ENCODE assay signal across 8 cellular contexts in genomic region chrX:107678957-107679740, GRCh38. TPM values are rescaled to one million over a fixed set of nuclear protein-coding genes. Genes with fewer than 3 reads are reported as not detected.
DNase-seq lines count a peak whose midpoint lies in the region; ATAC-seq and TF ChIP-seq lines count a peak whose summit lies in the region.

No MANE protein-coding gene starts in this region.

- peaks cover 78% of the 10 kb centered on the region for H3K4me1 Mint-ChIP-seq in CD4-positive, alpha-beta T cell (ENCODE audit: low read depth)
- H3K4me1 Mint-ChIP-seq in IgD-negative memory B cell (peaks cover 28 to 44% (median 30%) of the 10 kb centered on the region in 3 donors), mesothelial cell of epicardium (peaks cover 26% of the 10 kb centered on the region)

- H3K27ac ChIP-seq in CD4-positive, alpha-beta T cell (ENCODE audit: low read depth, low read length): peak overlapping the region; percentile 51

- CTCF ChIA-PET in CD4-positive, alpha-beta T cell (lab: Charles Lee): interaction anchor here (8.0 kb wide), 1 partner anchor 36 kb away, joined by 261 read pairs; no protein-coding TSS in a partner anchor

- peak; percentile 55 to 78 (median 66) for DNase-seq in CD4-positive, alpha-beta T cell
- peak; percentile 62 to 74 for DNase-seq in activated CD4-positive, alpha-beta T cell treated with anti-CD3 and anti-CD28 coated beads, Interleukin-2, amount 50 U/mL, for 48 hours
- DNase-seq in stimulated activated CD4-positive, alpha-beta T cell treated with anti-CD3 and anti-CD28 coated beads, Interleukin-12 subunit alpha, Interleukin-12 subunit beta, amount 100 ng/mL, for 4 hours: peak; percentile 33
- DNase-seq in mesenteric fat pad (ENCODE audit: low spot score): no peak
- no peak for DNase-seq in mesothelial cell of epicardium (ENCODE audit: low spot score in 2 of 2, unreplicated experiment in 2 of 2)

- H3K36me3 Mint-ChIP-seq in CD4-positive, alpha-beta T cell (ENCODE audit: low read depth): no peaks in the 10 kb centered on the region
- H3K36me3 Mint-ChIP-seq in IgD-negative memory B cell (no peaks in the 10 kb centered on the region), mesothelial cell of epicardium (no peaks in the 10 kb centered on the region)

- ATAC-seq in CD4-positive, alpha-beta T cell (ENCODE audit: poor library complexity): peak; percentile 62
- ATAC-seq in esophagus mucosa (peak; percentile 30), GM21825 (IDR thresholded peaks at IDR 0.05; ENCODE audit: unreplicated experiment) (no peak)

- peak overlapping the region; percentile 86 for H3K4me3 Mint-ChIP-seq in CD4-positive, alpha-beta T cell
- H3K4me3 Mint-ChIP-seq in IgD-negative memory B cell (peak overlapping the region in 2 of 4 donors; percentile 27 to 65), mesothelial cell of epicardium (no peak overlapping the region)

- H3K27me3 ChIP-seq in CD4-positive, alpha-beta T cell (ENCODE audit: control insufficient read depth, insufficient read depth, low read length): no peaks in the 10 kb centered on the region

- H3K9me3 ChIP-seq in CD4-positive, alpha-beta T cell (ENCODE audit: control insufficient read depth, low read length): no peaks in the 10 kb centered on the region

- POLR2A ChIA-PET in CD4-positive, alpha-beta T cell (lab: Charles Lee): interaction anchor here (1.1 to 18.0 kb wide), 5 partner anchors 34 to 95 kb away, joined by 4 to 754 read pairs (median 8); partner anchors contain the start of gene PRPS1

- no peaks in the 10 kb centered on the region for H3K27me3 Mint-ChIP-seq in CD4-positive, alpha-beta T cell
- H3K27me3 Mint-ChIP-seq in IgD-negative memory B cell: peaks cover 3% of the 10 kb centered on the region
- H3K27me3 Mint-ChIP-seq in mesothelial cell of epicardium (ENCODE audit: low read depth): peaks cover 3% of the 10 kb centered on the region

- TF ChIP-seq CTCF in CD4-positive, alpha-beta T cell (IDR thresholded peaks at IDR 0.05): no peak
- no peak for TF ChIP-seq CTCF in mesothelial cell of epicardium (IDR thresholded peaks at IDR 0.05; ENCODE audit: unreplicated experiment)

- intact Hi-C loops in CD4-positive, alpha-beta T cell (cut with DNase I, micrococcal nuclease): loop anchor here in 1 of 2 experiments (1.0 kb wide), 1 partner anchor 32 kb away; no protein-coding TSS in a partner anchor

- H3K9me3 Mint-ChIP-seq in CD4-positive, alpha-beta T cell: no peaks in the 10 kb centered on the region
- H3K9me3 Mint-ChIP-seq in IgD-negative memory B cell (no peaks in the 10 kb centered on the region), mesothelial cell of epicardium (peaks cover 26% of the 10 kb centered on the region)

- H3K27ac Mint-ChIP-seq in CD4-positive, alpha-beta T cell: peak overlapping the region; percentile 99
- peak overlapping the region; percentile 72 to 98 (median 80) for H3K27ac Mint-ChIP-seq in IgD-negative memory B cell
- no peak overlapping the region for H3K27ac Mint-ChIP-seq in mesothelial cell of epicardium

RNA-seq across cellular contexts. Expression of gene PRPS1, which starts 50.8 kb away (rescaled TPM):
- total RNA-seq in CD4-positive, alpha-beta T cell: 10 to 100 TPM; 66.5 to 70.4 TPM
- 45.6 TPM for polyA plus RNA-seq in IgD-negative memory B cell
- total RNA-seq in esophagus mucosa (14.6 TPM), mesenteric fat pad (27.6 TPM), mesothelial cell of epicardium (28.3 to 32.1 TPM (median 30.0 TPM) in 3 replicates)

Comparison
In these comparisons a context has a peak if more than half of its experiments do, and no peak if none do; other contexts are left out.
1. DNase-seq: peak in CD4-positive, alpha-beta T cell (10 of 10), activated CD4-positive, alpha-beta T cell treated with anti-CD3 and anti-CD28 coated beads, Interleukin-2, amount 50 U/mL, for 48 hours (2 of 2) and stimulated activated CD4-positive, alpha-beta T cell treated with anti-CD3 and anti-CD28 coated beads, Interleukin-12 subunit alpha, Interleukin-12 subunit beta, amount 100 ng/mL, for 4 hours (single experiment); none in mesenteric fat pad (single experiment) and mesothelial cell of epicardium (0 of 2).